ENCODE assay signal across 22 cellular contexts in the genomic region with DNA sequence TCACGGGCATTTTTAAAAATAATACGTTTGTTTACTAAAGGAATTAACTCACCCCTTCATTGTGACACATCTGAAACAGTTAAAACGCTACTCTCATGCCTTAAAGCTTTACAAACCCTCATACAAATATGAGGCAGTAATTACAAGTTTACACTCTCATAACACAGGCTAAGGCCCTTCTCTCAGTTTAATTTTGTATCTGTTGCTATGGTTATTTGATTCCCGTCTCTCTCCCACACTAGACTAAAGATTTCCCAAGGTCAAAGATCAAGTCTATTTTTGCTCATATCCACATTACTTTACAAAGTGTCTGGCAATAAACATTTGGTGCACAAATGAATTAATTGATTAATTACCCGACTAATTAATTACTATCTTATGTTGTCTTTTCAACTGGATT.
A peak's percentile ranks its signal among the peaks of the same experiment; 100 is the strongest.
DNase-seq lines count a peak whose midpoint lies in the region; ATAC-seq and TF ChIP-seq lines count a peak whose summit lies in the region.
"Had no signal": no experiment of that assay in that cellular context is flagged by ENCODE, and none has a peak within 500 bp of the region (broad histone marks: within the 10 kb centered on the region; RNA-seq: fewer than 3 reads in every experiment).

No MANE protein-coding gene starts in this region.

- DNase-seq in right lobe of liver (no peak), fibroblast of lung (ENCODE audit: low read depth in 2 of 2) (no peak), tibial artery (no peak), posterior cingulate gyrus (no peak), T-helper 9 cell (no peak)
- DNase-seq in activated naive CD4-positive, alpha-beta T cell treated with anti-CD3 and anti-CD28 coated beads, Interleukin-2, amount 50 U/mL, for 72 hours (ENCODE audit: low spot score in 2 of 2) = no peak
- DNase-seq: Calu3, DMS79 treated with DMSO at 0.1 percent for 48 hours, GF-D8, Karpas-422, MV-4-11, NCI-H1105, NCI-H1436 treated with DMSO at 0.1 percent for 48 hours, NCI-H1930, NCI-H2107, NCI-H446, NCI-H524 treated with DMSO at 0.1 percent for 48 hours, NCI-H774, PC-9, SHP77 had no signal

- H3K27ac ChIP-seq in liver (ENCODE audit: low read depth in 1 of 2, low read length in 2 of 2) = no peak overlapping the region
- H3K27ac ChIP-seq in right lobe of liver = no peak overlapping the region
- H3K27ac ChIP-seq in fibroblast of lung (ENCODE audit: insufficient read depth, low read length) = no peak overlapping the region
- H3K27ac ChIP-seq in tibial artery = peak overlapping the region; percentile 47 to 65
- H3K27ac ChIP-seq: PC-9 had no signal

- H3K36me3 ChIP-seq in liver (ENCODE audit: control insufficient read depth in 4 of 4, insufficient read depth in 3 of 4, low read depth in 1 of 4, low read length in 3 of 4) (no peaks in the 10 kb centered on the region), right lobe of liver (no peaks in the 10 kb centered on the region), fibroblast of lung (ENCODE audit: control insufficient read depth, insufficient read depth, low read length) (no peaks in the 10 kb centered on the region), tibial artery (no peaks in the 10 kb centered on the region)

- H3K9me3 ChIP-seq in liver (ENCODE audit: control insufficient read depth in 4 of 4, low read length in 3 of 4) = no peaks in the 10 kb centered on the region
- no peaks in the 10 kb centered on the region for H3K9me3 ChIP-seq in right lobe of liver
- no peaks in the 10 kb centered on the region for H3K9me3 ChIP-seq in fibroblast of lung (ENCODE audit: control insufficient read depth, insufficient read depth, low read depth, low read length)
- no peaks in the 10 kb centered on the region for H3K9me3 ChIP-seq in tibial artery

- TF ChIP-seq POLR2A in right lobe of liver (IDR thresholded peaks at IDR 0.05) = no peak

- no peaks in the 10 kb centered on the region for H3K27me3 Mint-ChIP-seq in nephron (ENCODE audit: low read depth)

- H3K79me2 ChIP-seq in fibroblast of lung (ENCODE audit: control insufficient read depth, insufficient read depth, low read length) = no peaks in the 10 kb centered on the region

- H3K9ac ChIP-seq in liver (ENCODE audit: low read depth in 1 of 2, low read length in 2 of 2) = no peak overlapping the region
- H3K9ac ChIP-seq in fibroblast of lung (ENCODE audit: insufficient read depth, low read length) = no peak overlapping the region

- peak overlapping the region in 2 of 3 experiments; percentile 0 for H3K4me3 Mint-ChIP-seq in nephron

- WGBS in liver = 62% methylated on average over 5 of the region's 5 CpGs
- 39% methylated on average over 5 of the region's 5 CpGs for WGBS in right lobe of liver (ENCODE audit: insufficient coverage, low coverage, low lambda C conversion rate, missing lambda C conversion rate)

- ATAC-seq in right lobe of liver = no peak
- no peak for ATAC-seq in activated naive CD4-positive, alpha-beta T cell treated with anti-CD3 and anti-CD28 coated beads, Interleukin-2, amount 50 U/mL, for 72 hours

- H3K4me1 Mint-ChIP-seq in nephron = peaks cover 18% of the 10 kb centered on the region

- no peaks in the 10 kb centered on the region for H3K36me3 Mint-ChIP-seq in nephron (ENCODE audit: low read depth)
- no peaks in the 10 kb centered on the region for H3K36me3 Mint-ChIP-seq in activated naive CD4-positive, alpha-beta T cell treated with anti-CD3 and anti-CD28 coated beads, Interleukin-2, amount 50 U/mL, for 72 hours

- no peak overlapping the region for H3K4me2 ChIP-seq in fibroblast of lung (ENCODE audit: extremely low read depth, insufficient read depth, low read length)
- H3K4me2 ChIP-seq: PC-9 had no signal

- H3K4me3 ChIP-seq in liver (ENCODE audit: low read depth in 1 of 3, low read length in 3 of 3) (no peak overlapping the region), right lobe of liver (no peak overlapping the region), fibroblast of lung (replicated peaks in 1 of 4; ENCODE audit: control extremely low read depth in 1 of 4, insufficient read depth in 1 of 4, low read depth in 3 of 4, low read length in 4 of 4) (no peak overlapping the region), tibial artery (peak overlapping the region in 1 of 2 donors; percentile 31)
- H3K4me3 ChIP-seq: PC-9 had no signal

- intact Hi-C loops in right lobe of liver (cut with DNase I) (no loop called here), tibial artery (cut with DNase I; ENCODE audit: low total_unique reads) (no loop called here), posterior cingulate gyrus (cut with DNase I) (no loop called here)

- TF ChIP-seq RAD21 in liver (IDR thresholded peaks at IDR 0.05) = no peak

- peak overlapping the region; percentile 12 for H2AFZ ChIP-seq in fibroblast of lung (ENCODE audit: low read length)
- H2AFZ ChIP-seq: PC-9 had no signal

- peak overlapping the region; percentile 78 to 88 (median 83) for H3K27ac Mint-ChIP-seq in nephron
- H3K27ac Mint-ChIP-seq in activated naive CD4-positive, alpha-beta T cell treated with anti-CD3 and anti-CD28 coated beads, Interleukin-2, amount 50 U/mL, for 72 hours = no peak overlapping the region

- TF ChIP-seq CTCF in liver (IDR thresholded peaks at IDR 0.05; ENCODE audit: low read depth, low read length, missing input control) (no peak), right lobe of liver (IDR thresholded peaks at IDR 0.05) (no peak), fibroblast of lung (conservative IDR thresholded peaks at IDR 0.05 in 1 of 2, IDR thresholded peaks at IDR 0.05 in 1 of 2; ENCODE audit: low read depth in 1 of 2, low read length in 2 of 2) (no peak), nephron (IDR thresholded peaks at IDR 0.05; ENCODE audit: unreplicated experiment in 3 of 3) (no peak), tibial artery (IDR thresholded peaks at IDR 0.05) (no peak)

- H3K27me3 ChIP-seq in liver (ENCODE audit: control insufficient read depth in 4 of 4, insufficient read depth in 4 of 4, low read length in 3 of 4) (no peaks in the 10 kb centered on the region), right lobe of liver (no peaks in the 10 kb centered on the region), fibroblast of lung (ENCODE audit: control insufficient read depth, insufficient read depth, low read length) (no peaks in the 10 kb centered on the region), tibial artery (no peaks in the 10 kb centered on the region)

- H3K4me1 ChIP-seq in liver (ENCODE audit: control insufficient read depth in 4 of 4, insufficient read depth in 4 of 4, low read length in 3 of 4) (no peaks in the 10 kb centered on the region), right lobe of liver (no peaks in the 10 kb centered on the region), fibroblast of lung (ENCODE audit: control insufficient read depth, extremely low read depth, insufficient read depth, low read length) (no peaks in the 10 kb centered on the region), tibial artery (peaks cover 0 to 59% (median 2%) of the 10 kb centered on the region in 4 donors)

- H4K20me1 ChIP-seq in fibroblast of lung (ENCODE audit: control insufficient read depth, extremely low read depth, insufficient read depth, low read length) = no peaks in the 10 kb centered on the region

- H3K9me3 Mint-ChIP-seq in nephron = peaks cover 3% of the 10 kb centered on the region
- H3K9me3 Mint-ChIP-seq in activated naive CD4-positive, alpha-beta T cell treated with anti-CD3 and anti-CD28 coated beads, Interleukin-2, amount 50 U/mL, for 72 hours = peaks cover 7% of the 10 kb centered on the region in 2 donors

TF ChIP-seq in liver, 16 proteins besides CTCF, POLR2A, EP300 and RAD21:
- TF ChIP-seq FOXA2 (IDR thresholded peaks at IDR 0.05) (no peak), EGR1 (IDR thresholded peaks at IDR 0.05; ENCODE audit: low read depth in 2 of 2) (no peak), NR2F2 (IDR thresholded peaks at IDR 0.05) (peak; percentile 59), HNF4G (IDR thresholded peaks at IDR 0.05) (no peak)
TF ChIP-seq in liver: peak in this region for 1.

Comparison
In these comparisons a context has a peak if more than half of its experiments do, and no peak if none do; other contexts are left out.
1. H3K27ac ChIP-seq: peak in tibial artery (2 of 2); none in liver (0 of 2), right lobe of liver (0 of 3) and fibroblast of lung (single experiment).
2. H3K27ac Mint-ChIP-seq: peak in nephron (3 of 3); none in activated naive CD4-positive, alpha-beta T cell treated with anti-CD3 and anti-CD28 coated beads, Interleukin-2, amount 50 U/mL, for 72 hours (0 of 2).